ENCODE assay signal across 1 cellular context in the genomic region with DNA sequence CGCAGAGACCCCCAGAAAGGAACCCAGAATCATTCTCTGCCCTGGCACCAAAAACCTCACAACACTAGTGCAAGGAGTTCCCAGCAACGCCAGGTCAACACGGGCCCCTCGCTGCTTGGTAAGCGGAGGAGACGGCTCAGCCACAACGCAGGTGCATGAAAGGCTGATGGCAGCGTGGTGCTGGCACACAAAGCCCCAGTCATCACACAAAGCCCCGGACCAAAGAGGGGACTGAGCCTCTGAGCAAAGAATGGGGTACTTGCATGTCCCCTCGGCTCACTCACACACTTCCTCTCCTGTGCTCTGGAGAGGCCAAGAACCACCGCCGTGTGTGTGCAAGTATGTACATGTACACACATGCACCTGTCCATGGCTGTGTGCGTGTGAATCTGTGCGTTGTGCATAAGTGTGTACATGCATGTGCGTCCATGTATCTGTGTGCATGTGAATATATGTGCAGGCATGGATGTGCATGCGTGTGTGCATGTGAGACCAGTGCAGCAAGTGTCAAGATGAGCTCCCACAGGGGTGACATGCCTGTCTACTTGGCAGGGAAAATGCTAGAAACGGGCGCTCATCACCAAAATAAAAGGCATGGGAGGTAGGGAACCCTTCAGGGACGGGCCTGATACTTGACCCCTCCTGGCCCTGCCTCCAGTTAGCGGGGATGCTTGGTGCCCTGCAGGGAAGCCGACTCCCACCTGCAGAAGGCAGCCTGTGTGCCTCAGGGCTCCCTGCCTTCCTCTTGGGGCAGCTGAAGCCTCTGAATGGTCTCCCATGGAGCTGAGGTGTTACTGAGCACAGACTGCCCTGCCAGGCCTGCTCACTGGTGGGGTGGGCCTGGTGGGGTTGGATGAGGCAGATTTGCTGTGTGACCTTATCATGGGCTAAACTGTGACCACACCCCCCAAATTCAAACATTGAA.
TF ChIP-seq lines count a peak whose summit lies in the region.

No MANE protein-coding gene starts in this region.

TF ChIP-seq in HepG2, 621 proteins besides CTCF, POLR2A, EP300 and RAD21 (continued from another document):
- TF ChIP-seq BCL3 (CRISPR knock-in tag; IDR thresholded peaks at IDR 0.05): no peak
- TF ChIP-seq ATAD3A (CRISPR knock-in tag; IDR thresholded peaks at IDR 0.05): no peak
- TF ChIP-seq ARNT (IDR thresholded peaks at IDR 0.05): no peak
- no peak for TF ChIP-seq MTA1 (CRISPR knock-in tag; IDR thresholded peaks at IDR 0.05; ENCODE audit: borderline replicate concordance)
- TF ChIP-seq PHB2 (IDR thresholded peaks at IDR 0.05; ENCODE audit: partially characterized antibody): no peak
- TF ChIP-seq ZNF44 (CRISPR knock-in tag; IDR thresholded peaks at IDR 0.05): no peak
- no peak for TF ChIP-seq PCBP1 (IDR thresholded peaks at IDR 0.05; ENCODE audit: borderline replicate concordance, low read depth, low read length)
- TF ChIP-seq SKIL (CRISPR knock-in tag; IDR thresholded peaks at IDR 0.05; ENCODE audit: borderline replicate concordance): no peak
- TF ChIP-seq JDP2 (CRISPR knock-in tag; IDR thresholded peaks at IDR 0.05; ENCODE audit: borderline replicate concordance): no peak
- no peak for TF ChIP-seq HOXD1 (CRISPR knock-in tag; IDR thresholded peaks at IDR 0.05)
